In the genomic region with DNA sequence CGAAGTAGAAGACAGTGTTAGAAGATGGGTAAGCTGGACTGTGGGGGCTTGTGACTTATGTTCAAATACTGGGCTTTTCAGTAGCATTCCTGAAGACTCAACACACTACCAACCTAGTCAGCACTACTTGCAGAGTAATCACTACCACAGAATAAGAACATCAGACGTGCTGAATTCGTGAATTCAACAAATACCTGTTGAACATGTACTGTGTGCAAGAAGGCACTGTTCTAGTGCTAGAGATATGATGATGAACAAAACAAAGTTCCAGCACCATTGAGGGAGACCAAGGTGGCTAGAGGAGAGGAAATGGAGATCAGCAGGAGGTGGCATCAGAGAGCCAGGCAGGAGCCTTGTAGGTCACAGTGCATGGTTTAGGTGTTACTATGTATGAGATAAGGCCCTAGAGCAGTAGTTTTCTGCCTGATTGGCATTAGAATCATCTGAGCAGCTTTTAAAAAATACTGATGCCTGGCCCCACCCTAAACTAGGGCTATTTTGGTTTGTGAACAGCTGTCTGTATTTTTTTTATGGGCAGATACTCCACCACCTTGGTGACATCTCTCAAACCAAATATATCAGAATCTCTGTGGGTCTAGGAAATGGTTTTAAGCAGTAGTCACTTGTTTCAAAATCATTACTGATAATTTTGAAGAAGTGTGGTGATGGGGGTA, we compare ENCODE assay signal across 9 cellular contexts. TPM values are rescaled to one million over a fixed set of nuclear protein-coding genes. Genes with fewer than 3 reads are reported as not detected.
A peak's percentile ranks its signal among the peaks of the same experiment; 100 is the strongest.
DNase-seq lines count a peak whose midpoint lies in the region; ATAC-seq and TF ChIP-seq lines count a peak whose summit lies in the region.
"Had no signal": no experiment of that assay in that cellular context is flagged by ENCODE, and none has a peak within 500 bp of the region (broad histone marks: within the 10 kb centered on the region; RNA-seq: fewer than 3 reads in every experiment).

No MANE protein-coding gene starts in this region.

- DNase-seq in BJ (ENCODE audit: low read depth), result no peak
- DNase-seq in left lobe of liver (ENCODE audit: low spot score), result no peak
- no peak for DNase-seq in AG08396 (ENCODE audit: low spot score)
- DNase-seq in NCI-H1417 treated with DMSO at 0.1 percent for 48 hours (lab: John Stamatoyannopoulos, UW), result no peak
- DNase-seq: NCI-H526 treated with DMSO at 0.1 percent for 48 hours had no signal

- H3K27ac ChIP-seq in VCaP, result no peak overlapping the region

- H3K4me3 ChIP-seq in BJ (ENCODE audit: low read depth, low read length), result no peak overlapping the region

- 0 out of 2 replicates have a peak, but pooled peaks have one; percentile 3 for TF ChIP-seq CTCF in BJ (IDR thresholded peaks at IDR 0.05; ENCODE audit: insufficient read depth, low read depth, low read length)
- peak; percentile 52 for TF ChIP-seq CTCF in VCaP (conservative IDR thresholded peaks at IDR 0.05)

- no peaks in the 10 kb centered on the region for H3K27me3 ChIP-seq in BJ (ENCODE audit: control insufficient read depth, insufficient read depth, low read length)

- no peaks in the 10 kb centered on the region for H3K36me3 ChIP-seq in BJ (ENCODE audit: control insufficient read depth, insufficient read depth, low read length)

- POLR2A ChIA-PET in BJ (lab: Charles Lee), result no interaction called here

- peak; percentile 71 for ATAC-seq in GM21576 (IDR thresholded peaks at IDR 0.05; ENCODE audit: unreplicated experiment)
- peak; percentile 71 for ATAC-seq in left lobe of liver
- ATAC-seq in GM21528 (IDR thresholded peaks at IDR 0.05; ENCODE audit: low FRiP score, unreplicated experiment), result no peak
- no peak for ATAC-seq in GM19328 (IDR thresholded peaks at IDR 0.05; ENCODE audit: unreplicated experiment)

- CTCF ChIA-PET in BJ (lab: Yijun Ruan, JAX), result interaction anchor here (0.5 to 2.6 kb wide), 3 partner anchors 18 to 231 kb away, joined by 3 to 6 read pairs (median 3); no protein-coding TSS in a partner anchor

RNA-seq across cellular contexts. Expression of a gene that starts 26.8 kb away (rescaled TPM):
- polyA plus RNA-seq in BJ (2011; rRNA removed), result 275 and 393 TPM in 2 replicates
- 102 and 103 TPM in 2 replicates for polyA minus RNA-seq in BJ (2011; rRNA and poly(A)+ RNA removed)
- total RNA-seq in left lobe of liver, result 61.5 TPM

Comparison
In these comparisons a context has a peak if more than half of its experiments do, and no peak if none do; other contexts are left out.
1. ATAC-seq: peak in GM21576 (single experiment) and left lobe of liver (single experiment); none in GM21528 (single experiment) and GM19328 (single experiment).